1 cellular context compared by ENCODE assay signal in genomic region chr2:75522543-75523312, GRCh38.
TF ChIP-seq lines count a peak whose summit lies in the region.

No MANE protein-coding gene starts in this region.

TF ChIP-seq in HepG2, 621 proteins besides CTCF, POLR2A, EP300 and RAD21 (continued from another document and continues in another):
- peak; percentile 90 for TF ChIP-seq STAT6 (CRISPR knock-in tag; IDR thresholded peaks at IDR 0.05; ENCODE audit: borderline replicate concordance)
- no peak for TF ChIP-seq NONO (IDR thresholded peaks at IDR 0.05)
- TF ChIP-seq NONO (CRISPR knock-in tag; conservative IDR thresholded peaks at IDR 0.05) = peak; percentile 67; the same call in 1 of the 2 replicates
- TF ChIP-seq ZNF432 (CRISPR knock-in tag; IDR thresholded peaks at IDR 0.05; ENCODE audit: borderline replicate concordance) = no peak
- TF ChIP-seq FOXA3 (CRISPR knock-in tag; IDR thresholded peaks at IDR 0.05) = peak; percentile 93
- TF ChIP-seq ZNF891 (CRISPR knock-in tag; IDR thresholded peaks at IDR 0.05) = no peak
- TF ChIP-seq ZNF781 (CRISPR knock-in tag; IDR thresholded peaks at IDR 0.05; ENCODE audit: borderline replicate concordance, not compliant biosample characterization) = no peak
- TF ChIP-seq NFYC (CRISPR knock-in tag; IDR thresholded peaks at IDR 0.05) = peak; percentile 9; the same call in 1 of the 2 replicates
- no peak for TF ChIP-seq CBX1 (IDR thresholded peaks at IDR 0.05; ENCODE audit: low read depth)
- TF ChIP-seq SATB2 (CRISPR knock-in tag; IDR thresholded peaks at IDR 0.05) = peak; percentile 89; the same call in 1 of the 2 replicates
- no peak for TF ChIP-seq ZMAT3 (CRISPR knock-in tag; conservative IDR thresholded peaks at IDR 0.05)
- TF ChIP-seq ZNF609 (CRISPR knock-in tag; IDR thresholded peaks at IDR 0.05; ENCODE audit: borderline replicate concordance) = peak; percentile 95
- TF ChIP-seq HNF4G (IDR thresholded peaks at IDR 0.05; ENCODE audit: borderline replicate concordance, low read depth, low read length) = peak; percentile 98
- TF ChIP-seq HNF4G (CRISPR knock-in tag; IDR thresholded peaks at IDR 0.05; ENCODE audit: borderline replicate concordance, low read depth) = peak; percentile 97
- no peak for TF ChIP-seq ZNF513 (CRISPR knock-in tag; conservative IDR thresholded peaks at IDR 0.05)
- peak; percentile 99 for TF ChIP-seq HNF4A (CRISPR knock-in tag; IDR thresholded peaks at IDR 0.05)
- TF ChIP-seq GABPB1 (CRISPR knock-in tag; IDR thresholded peaks at IDR 0.05) = peak; percentile 52; the same call in 1 of the 2 replicates
- TF ChIP-seq ZNF24 (IDR thresholded peaks at IDR 0.05) = no peak; the same call in 1 of the 2 replicates
- TF ChIP-seq NFKBIZ (CRISPR knock-in tag; IDR thresholded peaks at IDR 0.05) = peak; percentile 82; the same call in 1 of the 2 replicates
- peak; percentile 44; the same call in 1 of the 2 replicates for TF ChIP-seq HOMEZ (CRISPR knock-in tag; IDR thresholded peaks at IDR 0.05; ENCODE audit: low read depth)
- TF ChIP-seq ZNF652 (CRISPR knock-in tag; IDR thresholded peaks at IDR 0.05; ENCODE audit: borderline replicate concordance, low read depth) = no peak
- peak; percentile 55 for TF ChIP-seq POGK (CRISPR knock-in tag; conservative IDR thresholded peaks at IDR 0.05)
- TF ChIP-seq KIAA2018 (CRISPR knock-in tag; IDR thresholded peaks at IDR 0.05; ENCODE audit: borderline replicate concordance) = no peak
- TF ChIP-seq IRF1 (CRISPR knock-in tag; IDR thresholded peaks at IDR 0.05; ENCODE audit: low read depth) = no peak
- no peak for TF ChIP-seq ZKSCAN1 (IDR thresholded peaks at IDR 0.05; ENCODE audit: low read length)
- TF ChIP-seq ZNF230 (CRISPR knock-in tag; IDR thresholded peaks at IDR 0.05) = 0 out of 2 replicates have a peak, but pooled peaks have one; percentile 55
- TF ChIP-seq DRAP1 (CRISPR knock-in tag; IDR thresholded peaks at IDR 0.05) = peak; percentile 78
- TF ChIP-seq U2AF1 (optimal IDR thresholded peaks at IDR 0.05; ENCODE audit: low read depth, low read length) = no peak
- peak; percentile 14; the same call in 1 of the 2 replicates for TF ChIP-seq ZC3H13 (CRISPR knock-in tag; IDR thresholded peaks at IDR 0.05)
- TF ChIP-seq PLSCR1 (CRISPR knock-in tag; IDR thresholded peaks at IDR 0.05; ENCODE audit: borderline replicate concordance) = no peak
- peak; percentile 82 for TF ChIP-seq ATF3 (CRISPR knock-in tag; IDR thresholded peaks at IDR 0.05)
- 0 out of 2 replicates have a peak, but pooled peaks have one; percentile 46 for TF ChIP-seq ZFP36L1 (CRISPR knock-in tag; IDR thresholded peaks at IDR 0.05)
- TF ChIP-seq ZNF780A (CRISPR knock-in tag; IDR thresholded peaks at IDR 0.05) = peak; percentile 23; the same call in 1 of the 2 replicates
